8 cellular contexts compared by ENCODE assay signal in the genomic region with DNA sequence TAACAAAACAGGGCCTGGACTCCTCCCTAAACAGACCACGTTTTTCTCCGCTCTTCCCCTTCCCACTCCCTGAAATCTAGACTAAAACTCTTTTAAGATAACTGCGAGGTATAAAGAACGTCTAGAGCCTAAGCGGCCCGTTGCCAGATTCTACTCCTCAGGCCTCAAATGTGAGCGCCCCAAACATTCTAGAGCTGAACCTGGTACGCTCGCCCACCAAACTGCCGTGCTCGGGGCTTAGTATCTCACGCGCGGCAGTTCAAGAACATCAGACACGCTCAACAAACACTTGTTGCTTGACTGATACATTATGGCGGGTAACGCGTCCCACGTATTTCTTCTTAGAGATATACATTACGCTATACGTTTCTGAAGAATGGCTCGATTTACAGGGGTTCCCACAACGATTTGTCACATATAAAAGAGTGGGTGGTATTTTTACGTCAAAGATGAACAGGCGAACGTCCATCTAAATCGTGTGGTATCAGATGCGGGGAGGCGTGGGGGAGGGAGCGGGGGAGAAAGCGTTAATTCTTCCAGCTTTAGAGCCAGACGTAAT. TPM values are rescaled to one million over a fixed set of nuclear protein-coding genes. Genes with fewer than 3 reads are reported as not detected.
A peak's percentile ranks its signal among the peaks of the same experiment; 100 is the strongest.
DNase-seq lines count a peak whose midpoint lies in the region; TF ChIP-seq lines count a peak whose summit lies in the region.

No MANE protein-coding gene starts in this region.

- H3K4me3 ChIP-seq in astrocyte of the spinal cord (ENCODE audit: low read depth, low read length) (peak overlapping the region; percentile 58), iPS-20b (ENCODE audit: low read length) (peak overlapping the region; percentile 94)

- no peaks in the 10 kb centered on the region for H3K9me3 ChIP-seq in iPS-20b (ENCODE audit: insufficient read depth, low read depth, low read length)

- H3K9ac ChIP-seq in iPS-20b (ENCODE audit: low read depth, low read length) = peak overlapping the region; percentile 98

- peaks cover 14% of the 10 kb centered on the region for H3K36me3 ChIP-seq in iPS-20b (ENCODE audit: insufficient read depth, low read depth, low read length)

- no peaks in the 10 kb centered on the region; the same call in 1 of the 2 replicates for H3K4me1 ChIP-seq in iPS-20b (ENCODE audit: insufficient read depth, low read length)

- DNase-seq in GM10266 (ENCODE audit: extremely low spot score) = peak; percentile 34
- peak; percentile 58 for DNase-seq in KBM-7
- peak; percentile 13 to 56 (median 32) for DNase-seq in T-helper 1 cell
- no peak for DNase-seq in astrocyte of the spinal cord (ENCODE audit: low read depth, low spot score)
- peak; percentile 5 to 31 for DNase-seq in stimulated activated CD4-positive, alpha-beta T cell treated with anti-CD3 and anti-CD28 coated beads, Interleukin-12 subunit alpha, Interleukin-12 subunit beta, amount 100 ng/mL, for 24 hours (ENCODE audit: low read depth in 2 of 2)
- DNase-seq in NCI-H1048 (lab: John Stamatoyannopoulos, UW) = no peak
- DNase-seq in HT-29 (ENCODE audit: low spot score) = no peak

- in situ Hi-C loops in KBM-7 (cut with MboI; ENCODE audit: low pct_unique_long_range_greater_than_20kb, low sequenced_read_pairs) (no loop called here), astrocyte of the spinal cord (cut with HindIII; ENCODE audit: low sequenced_read_pairs) (no loop called here)

- no peaks in the 10 kb centered on the region for H3K27me3 ChIP-seq in iPS-20b (ENCODE audit: insufficient read depth, low read length)

- TF ChIP-seq CTCF in GM10266 (IDR thresholded peaks at IDR 0.05; ENCODE audit: control insufficient read depth, insufficient read depth, low read depth, missing control alignments) = no peak
- no peak for TF ChIP-seq CTCF in astrocyte of the spinal cord (IDR thresholded peaks at IDR 0.05; ENCODE audit: low read depth, low read length)

- peak overlapping the region; percentile 91 for H3K27ac ChIP-seq in iPS-20b (ENCODE audit: low read length)

RNA-seq across cellular contexts. Expression of a gene that starts 0.6 kb away (rescaled TPM):
- 1.9 and 3.3 TPM in 2 replicates for total RNA-seq in HT-29 (2014; rRNA removed; shearing (Covaris generic))

RNA-seq across cellular contexts. Expression of a gene that starts 0.8 kb away (rescaled TPM):
- 11.3 and 12.9 TPM in 2 replicates for total RNA-seq in HT-29 (2014; rRNA removed; shearing (Covaris generic))

RNA-seq across cellular contexts. Expression of a gene that starts 21.4 kb away (rescaled TPM):
- total RNA-seq in HT-29 (2014; rRNA removed; shearing (Covaris generic)) = 37.8 and 48.1 TPM in 2 replicates

RNA-seq across cellular contexts. Expression of a gene that starts 25.6 kb away (rescaled TPM):
- 3.2 and 3.8 TPM in 2 replicates for total RNA-seq in HT-29 (2014; rRNA removed; shearing (Covaris generic))

Comparison
In these comparisons a context has a peak if more than half of its experiments do, and no peak if none do; other contexts are left out.
1. DNase-seq: peak in GM10266 (single experiment), KBM-7 (single experiment), T-helper 1 cell (5 of 5) and stimulated activated CD4-positive, alpha-beta T cell treated with anti-CD3 and anti-CD28 coated beads, Interleukin-12 subunit alpha, Interleukin-12 subunit beta, amount 100 ng/mL, for 24 hours (2 of 2); none in astrocyte of the spinal cord (single experiment), NCI-H1048 (single experiment) and HT-29 (single experiment).